Comparison of ENCODE assay signal across 8 cellular contexts in the genomic region with DNA sequence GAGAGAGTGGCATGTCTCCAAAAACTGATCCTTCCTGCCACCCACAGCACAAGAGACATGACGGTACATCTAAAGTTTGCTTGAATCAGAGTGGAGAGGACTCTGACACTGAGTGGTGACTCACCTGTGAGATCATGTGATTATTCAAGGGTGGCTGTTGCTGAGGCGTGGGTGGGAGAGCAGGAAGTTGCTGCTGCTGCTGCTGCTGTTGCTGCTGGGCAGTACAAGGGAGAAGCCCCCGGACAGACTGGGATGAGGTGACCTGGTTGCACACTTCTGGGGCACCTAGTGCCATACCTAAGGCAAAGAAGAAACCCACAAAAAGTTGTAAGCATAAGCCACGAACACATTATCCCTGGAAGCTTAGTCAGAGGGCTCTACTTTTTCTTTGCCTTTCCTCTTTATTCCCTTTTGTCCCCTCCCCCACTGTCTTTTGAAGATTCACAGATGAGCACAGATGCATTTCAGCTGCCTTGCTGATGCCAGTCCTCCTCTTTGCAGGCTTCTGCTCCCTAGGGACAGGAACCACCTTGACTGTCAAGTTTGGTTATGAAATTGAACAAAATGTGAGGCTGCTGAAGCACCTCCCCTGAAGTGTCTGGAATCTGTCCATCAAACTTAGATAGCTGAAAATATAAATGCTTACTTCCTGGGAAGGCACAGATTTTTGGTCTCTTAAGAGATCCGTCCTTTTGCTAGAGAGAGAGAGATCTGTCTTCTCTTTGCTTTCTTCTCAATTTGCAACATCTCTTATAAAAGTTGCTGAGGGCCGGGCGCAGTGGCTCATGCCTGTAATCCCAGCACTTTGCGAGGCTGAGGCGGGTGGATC. TPM values are rescaled to one million over a fixed set of nuclear protein-coding genes. Genes with fewer than 3 reads are reported as not detected.
DNase-seq lines count a peak whose midpoint lies in the region; ATAC-seq, FAIRE-seq and TF ChIP-seq lines count a peak whose summit lies in the region.

No MANE protein-coding gene starts in this region.

- no peak overlapping the region for H3K18ac ChIP-seq in H9 (ENCODE audit: insufficient read length, low read depth, low read length)

- FAIRE-seq in endothelial cell of umbilical vein (lab: Jason Lieb, UNC) = peak; percentile 95

- H3K9me3 Mint-ChIP-seq in H9 = peaks cover 0 to 3% of the 10 kb centered on the region in 2 experiments; a peak in 1 of 5 replicates
- no peaks in the 10 kb centered on the region for H3K9me3 Mint-ChIP-seq in activated CD8-positive, alpha-beta T cell treated with anti-CD3 and anti-CD28 coated beads for 36 hours

- H2BK5ac ChIP-seq in H9 (ENCODE audit: insufficient read length, low read length) = no peak overlapping the region

- no peak overlapping the region for H3K4ac ChIP-seq in H9 (ENCODE audit: low read depth, low read length)

- in situ Hi-C loops in GM13976 (cut with MboI; ENCODE audit: low sequenced_read_pairs, unreplicated experiment) = loop anchor here (10.0 kb wide), 1 partner anchor 174 kb away; the partner anchor contains the start of genes GLI1 and INHBE

- H3K27ac Mint-ChIP-seq in H9 = peak overlapping the region in 2 of 3 experiments; percentile 21 to 94; a peak in 3 of 7 replicates
- H3K27ac Mint-ChIP-seq in activated CD8-positive, alpha-beta T cell treated with anti-CD3 and anti-CD28 coated beads for 36 hours = peak overlapping the region; percentile 95

- H4K91ac ChIP-seq in H9 (ENCODE audit: insufficient read length, low read depth, low read length) = no peak overlapping the region

- no CpG with 5 or more reads among the region's 9 CpGs for WGBS in H9 (ENCODE audit: extremely low coverage, insufficient read length, low lambda C conversion rate)
- WGBS in aorta, 2 donors = 67% methylated on average over 9 of the region's 9 CpGs

- H3K4me2 ChIP-seq in H9 (ENCODE audit: insufficient read depth, insufficient read length, low read length) (peak overlapping the region; percentile 50), endothelial cell of umbilical vein (ENCODE audit: insufficient read depth, low read length) (peak overlapping the region; percentile 28)

- peak overlapping the region; percentile 28 for H4K5ac ChIP-seq in H9 (ENCODE audit: insufficient read length, low read depth, low read length)

- dilution Hi-C loops in endothelial cell of umbilical vein (cut with MboI; ENCODE audit: extremely low pct_ligation_motif_present, low sequenced_read_pairs) = no loop called here

- H3K56ac ChIP-seq in H9 (ENCODE audit: insufficient read length, low read depth, low read length) = no peak overlapping the region

- H3K79me1 ChIP-seq in H9 (ENCODE audit: insufficient read depth, low read depth, low read length, poor library complexity, severe bottlenecking) = no peaks in the 10 kb centered on the region

- no peak overlapping the region for H4K8ac ChIP-seq in H9 (replicated peaks; ENCODE audit: insufficient read length, low read depth, low read length)

- H2BK12ac ChIP-seq in H9 (ENCODE audit: insufficient read length, low read depth, low read length) = no peak overlapping the region

- H3K23me2 ChIP-seq in H9 (ENCODE audit: insufficient read length, low read depth, low read length, poor library complexity, severe bottlenecking) = no peaks in the 10 kb centered on the region

- peak; percentile 83 for DNase-seq in GM13976 (ENCODE audit: low spot score)
- DNase-seq in H9 = peak; percentile 70
- peak; percentile 91 for DNase-seq in MG63
- peak; percentile 93 for DNase-seq in activated CD8-positive, alpha-beta T cell treated with anti-CD3 and anti-CD28 coated beads for 36 hours
- peak; percentile 73 for DNase-seq in endothelial cell of umbilical vein (ENCODE audit: low read depth, low spot score)
- peak in 7 of 10 donors; percentile 19 to 92 (median 54) for DNase-seq in posterior cingulate gyrus
- peak in 1 of 2 donors; percentile 55 for DNase-seq in aorta
- DNase-seq in NCI-H748 treated with DMSO at 0.1 percent for 48 hours (lab: John Stamatoyannopoulos, UW) = no peak

- no peaks in the 10 kb centered on the region for H3K27me3 Mint-ChIP-seq in H9 (ENCODE audit: low read depth)
- H3K27me3 Mint-ChIP-seq in activated CD8-positive, alpha-beta T cell treated with anti-CD3 and anti-CD28 coated beads for 36 hours = no peaks in the 10 kb centered on the region

- H3K4me1 ChIP-seq in H9 (ENCODE audit: insufficient read depth, low read length) (no peaks in the 10 kb centered on the region; the same call in 1 of the 2 replicates), endothelial cell of umbilical vein (ENCODE audit: control insufficient read depth, extremely low read depth, insufficient read depth, low read length) (peaks cover 8% of the 10 kb centered on the region), aorta (ENCODE audit: control insufficient read depth in 1 of 2, insufficient read depth in 2 of 2, low read length in 2 of 2) (no peaks in the 10 kb centered on the region)

- no peak overlapping the region for H3K4me3 ChIP-seq in MG63
- H3K4me3 ChIP-seq in endothelial cell of umbilical vein (replicated peaks in 1 of 3; ENCODE audit: insufficient read depth in 1 of 3, low read depth in 1 of 3, low read length in 3 of 3) = no peak overlapping the region
- H3K4me3 ChIP-seq in aorta (ENCODE audit: low read length in 2 of 2) = no peak overlapping the region

- no peaks in the 10 kb centered on the region for H3K9me1 ChIP-seq in endothelial cell of umbilical vein (replicated peaks; ENCODE audit: control insufficient read depth, extremely low read depth, insufficient read depth, low read length)

- no peaks in the 10 kb centered on the region for H3K79me2 ChIP-seq in H9 (ENCODE audit: insufficient read depth, low read length)
- no peaks in the 10 kb centered on the region for H3K79me2 ChIP-seq in endothelial cell of umbilical vein (ENCODE audit: control insufficient read depth, insufficient read depth, low read length)

- peak; percentile 98 for ATAC-seq in activated CD8-positive, alpha-beta T cell treated with anti-CD3 and anti-CD28 coated beads for 36 hours
- peak; percentile 36 for ATAC-seq in aorta (ENCODE audit: low FRiP score)

- H2AK5ac ChIP-seq in H9 (ENCODE audit: insufficient read length, low read length) = no peak overlapping the region

- CTCF ChIA-PET in activated CD8-positive, alpha-beta T cell treated with anti-CD3 and anti-CD28 coated beads for 36 hours (lab: Charles Lee) = interaction anchor here (1.1 kb wide), 1 partner anchor 173 kb away, joined by 3 read pairs; no protein-coding TSS in a partner anchor
- CTCF ChIA-PET in endothelial cell of umbilical vein (lab: Charles Lee) = interaction anchor here (1.0 kb wide), 1 partner anchor 10 kb away, joined by 3 read pairs; no protein-coding TSS in a partner anchor

- H2BK20ac ChIP-seq in H9 (ENCODE audit: low read depth, low read length, poor library complexity, severe bottlenecking) = no peak overlapping the region

- H3K36me3 Mint-ChIP-seq in H9 (ENCODE audit: insufficient read depth in 1 of 3, low read depth in 3 of 3) = peaks cover 17 to 71% (median 60%) of the 10 kb centered on the region in 3 experiments; a peak in 6 of 7 replicates
- peaks cover 31% of the 10 kb centered on the region for H3K36me3 Mint-ChIP-seq in activated CD8-positive, alpha-beta T cell treated with anti-CD3 and anti-CD28 coated beads for 36 hours (ENCODE audit: low read depth)

- H3K27me3 ChIP-seq in H9 (ENCODE audit: insufficient read depth, low read length) (no peaks in the 10 kb centered on the region), MG63 (no peaks in the 10 kb centered on the region), endothelial cell of umbilical vein (ENCODE audit: control insufficient read depth in 2 of 2, insufficient read depth in 2 of 2, low read length in 2 of 2) (no peaks in the 10 kb centered on the region), aorta (ENCODE audit: control insufficient read depth in 1 of 2, insufficient read depth in 2 of 2, low read length in 1 of 2) (no peaks in the 10 kb centered on the region)

- no peak for TF ChIP-seq POLR2A in endothelial cell of umbilical vein (IDR thresholded peaks at IDR 0.05; ENCODE audit: low read depth, low read length)

- BruUV-seq in endothelial cell of umbilical vein (replicated peaks; lab: Mats Ljungman, UMichigan) = no TSS peak

- H3K36me3 ChIP-seq in MG63 (peaks cover 24% of the 10 kb centered on the region), endothelial cell of umbilical vein (ENCODE audit: control insufficient read depth in 2 of 2, extremely low read depth in 1 of 2, insufficient read depth in 2 of 2, low read length in 2 of 2) (no peaks in the 10 kb centered on the region), aorta (ENCODE audit: control insufficient read depth in 1 of 2, insufficient read depth in 2 of 2, low read length in 1 of 2) (peaks cover 3 to 7% of the 10 kb centered on the region in 2 donors)

- H3K27ac ChIP-seq in H9 (ENCODE audit: insufficient read length, low read depth, low read length) = no peak overlapping the region
- peak overlapping the region; percentile 43 for H3K27ac ChIP-seq in endothelial cell of umbilical vein (ENCODE audit: insufficient read depth, low read depth, low read length)
- no peak overlapping the region for H3K27ac ChIP-seq in aorta (ENCODE audit: low read depth in 1 of 2, low read length in 2 of 2)

- H3K14ac ChIP-seq in H9 (ENCODE audit: insufficient read depth, low read length) = no peak overlapping the region

- H3K4me3 Mint-ChIP-seq in H9 = no peak overlapping the region
- peak overlapping the region; percentile 68 for H3K4me3 Mint-ChIP-seq in activated CD8-positive, alpha-beta T cell treated with anti-CD3 and anti-CD28 coated beads for 36 hours

- no peaks in the 10 kb centered on the region for H3K9me3 ChIP-seq in H9 (ENCODE audit: control insufficient read depth, low read depth, low read length)
- H3K9me3 ChIP-seq in MG63 = no peaks in the 10 kb centered on the region
- H3K9me3 ChIP-seq in endothelial cell of umbilical vein (replicated peaks; ENCODE audit: control insufficient read depth, insufficient read depth, low read length) = no peaks in the 10 kb centered on the region
- H3K9me3 ChIP-seq in aorta (ENCODE audit: control insufficient read depth, low read length) = no peaks in the 10 kb centered on the region

- H3K23ac ChIP-seq in H9 (ENCODE audit: insufficient read length, low read depth, low read length) = no peak overlapping the region

- intact Hi-C loops in activated CD8-positive, alpha-beta T cell treated with anti-CD3 and anti-CD28 coated beads for 36 hours (cut with micrococcal nuclease) = no loop called here
- intact Hi-C loops in endothelial cell of umbilical vein (cut with micrococcal nuclease) = no loop called here
- intact Hi-C loops in posterior cingulate gyrus (cut with DNase I) = no loop called here
- intact Hi-C loops in aorta (cut with DNase I) = no loop called here

- peaks cover 10 to 13% of the 10 kb centered on the region in 2 experiments for H3K4me1 Mint-ChIP-seq in H9
- H3K4me1 Mint-ChIP-seq in activated CD8-positive, alpha-beta T cell treated with anti-CD3 and anti-CD28 coated beads for 36 hours (ENCODE audit: low read depth) = peaks cover 23% of the 10 kb centered on the region

- H4K20me1 ChIP-seq in H9 (ENCODE audit: control insufficient read depth, insufficient read depth, insufficient read length) = no peaks in the 10 kb centered on the region
- H4K20me1 ChIP-seq in endothelial cell of umbilical vein (replicated peaks; ENCODE audit: control insufficient read depth, extremely low read depth, insufficient read depth, low read length) = no peaks in the 10 kb centered on the region

- no peak overlapping the region for H2BK120ac ChIP-seq in H9 (ENCODE audit: low read depth, low read length, poor library complexity, severe bottlenecking)

- POLR2A ChIA-PET in activated CD8-positive, alpha-beta T cell treated with anti-CD3 and anti-CD28 coated beads for 36 hours (lab: Charles Lee) = interaction anchor here (0.6 to 1.3 kb wide), 4 partner anchors 147 to 825 kb away, joined by 3 to 4 read pairs (median 3); no protein-coding TSS in a partner anchor
- POLR2A ChIA-PET in endothelial cell of umbilical vein (lab: Charles Lee) = no interaction called here

- H2BK15ac ChIP-seq in H9 (ENCODE audit: low read depth, low read length) = no peak overlapping the region

- H3T11ph ChIP-seq in H9 (ENCODE audit: low read length) = no peak overlapping the region

- H3K9ac ChIP-seq in H9 (ENCODE audit: extremely low read depth, insufficient read length, low read length) (no peak overlapping the region), endothelial cell of umbilical vein (replicated peaks; ENCODE audit: extremely low read depth, insufficient read depth, low read length) (peak overlapping the region; percentile 19)

- TF ChIP-seq CTCF in GM13976 (IDR thresholded peaks at IDR 0.05; ENCODE audit: borderline replicate concordance, control extremely low read depth, extremely low read depth, insufficient read depth, missing control alignments) = no peak
- TF ChIP-seq CTCF in H9 (conservative IDR thresholded peaks at IDR 0.05) = no peak
- TF ChIP-seq CTCF in activated CD8-positive, alpha-beta T cell treated with anti-CD3 and anti-CD28 coated beads for 36 hours (IDR thresholded peaks at IDR 0.05) = no peak
- no peak for TF ChIP-seq CTCF in endothelial cell of umbilical vein (IDR thresholded peaks at IDR 0.05; ENCODE audit: extremely low read depth in 1 of 2, insufficient read depth in 1 of 2, low read depth in 1 of 2, low read length in 2 of 2)

- H2AFZ ChIP-seq in H9 (ENCODE audit: low read length) (no peak overlapping the region), endothelial cell of umbilical vein (ENCODE audit: low read depth, low read length) (peak overlapping the region; percentile 79)

RNA-seq across cellular contexts. Expression of gene STAC3, which starts 29.5 kb away (rescaled TPM):
- total RNA-seq in H9 (2021) (2.0 and 2.8 TPM in 2 replicates), endothelial cell of umbilical vein (0.55 and 1.0 TPM in 2 replicates), aorta (1 to 10 TPM; 3.2 to 5.8 TPM)
- 0.86 TPM in 1 of 2 replicates, not detected in the other for total RNA-seq in MG63 (2014; rRNA removed; shearing (Covaris generic); ENCODE audit: low replicate concordance)
- 1 to 10 TPM; 1.7 to 2.1 TPM for total RNA-seq in activated CD8-positive, alpha-beta T cell treated with anti-CD3 and anti-CD28 coated beads for 36 hours
- polyA plus RNA-seq in endothelial cell of umbilical vein (0.08 and 0.36 TPM in 2 replicates), aorta (1 to 10 TPM in 1 of 2 donors, under 1 TPM in 1; 0.82 to 5.0 TPM)
- polyA plus RNA-seq in endothelial cell of umbilical vein (2011; cell fraction: cytosol; rRNA removed) = 0.18 and 0.35 TPM in 2 replicates
- polyA plus RNA-seq in endothelial cell of umbilical vein (2011; cell fraction: nucleus; rRNA removed) = 1.6 and 2.2 TPM in 2 replicates
- 0.60 TPM in 2 replicates for polyA plus RNA-seq in endothelial cell of umbilical vein (2012)
- polyA minus RNA-seq in endothelial cell of umbilical vein = not detected in 2 replicates
- polyA minus RNA-seq in endothelial cell of umbilical vein (2011; cell fraction: cytosol; rRNA and poly(A)+ RNA removed) = not detected
- polyA minus RNA-seq in endothelial cell of umbilical vein (2011; cell fraction: nucleus; rRNA and poly(A)+ RNA removed) = 1.4 and 1.6 TPM in 2 replicates

RNA-seq across cellular contexts. Expression of gene SHMT2, which starts 50.9 kb away (rescaled TPM):
- 257 and 260 TPM in 2 replicates for total RNA-seq in H9 (2021)
- 232 and 343 TPM in 2 replicates for total RNA-seq in MG63 (2014; rRNA removed; shearing (Covaris generic); ENCODE audit: low replicate concordance)
- total RNA-seq in activated CD8-positive, alpha-beta T cell treated with anti-CD3 and anti-CD28 coated beads for 36 hours = 100 to 1,000 TPM; 480 to 529 TPM
- total RNA-seq in endothelial cell of umbilical vein = 148 and 155 TPM in 2 replicates
- 243 and 287 TPM in 2 replicates for polyA plus RNA-seq in endothelial cell of umbilical vein
- polyA plus RNA-seq in endothelial cell of umbilical vein (2011; cell fraction: cytosol; rRNA removed) = 200 and 222 TPM in 2 replicates
- 221 and 233 TPM in 2 replicates for polyA plus RNA-seq in endothelial cell of umbilical vein (2011; cell fraction: nucleus; rRNA removed)
- 126 and 146 TPM in 2 replicates for polyA plus RNA-seq in endothelial cell of umbilical vein (2012)
- polyA minus RNA-seq in endothelial cell of umbilical vein = 158 and 166 TPM in 2 replicates
- 225 TPM for polyA minus RNA-seq in endothelial cell of umbilical vein (2011; cell fraction: cytosol; rRNA and poly(A)+ RNA removed)
- 89.4 and 105 TPM in 2 replicates for polyA minus RNA-seq in endothelial cell of umbilical vein (2011; cell fraction: nucleus; rRNA and poly(A)+ RNA removed)
- total RNA-seq in aorta = 10 to 100 TPM; 50.3 to 59.1 TPM
- polyA plus RNA-seq in aorta = 10 to 100 TPM; 34.3 to 53.4 TPM
